20 cellular contexts compared by ENCODE assay signal in the genomic region with DNA sequence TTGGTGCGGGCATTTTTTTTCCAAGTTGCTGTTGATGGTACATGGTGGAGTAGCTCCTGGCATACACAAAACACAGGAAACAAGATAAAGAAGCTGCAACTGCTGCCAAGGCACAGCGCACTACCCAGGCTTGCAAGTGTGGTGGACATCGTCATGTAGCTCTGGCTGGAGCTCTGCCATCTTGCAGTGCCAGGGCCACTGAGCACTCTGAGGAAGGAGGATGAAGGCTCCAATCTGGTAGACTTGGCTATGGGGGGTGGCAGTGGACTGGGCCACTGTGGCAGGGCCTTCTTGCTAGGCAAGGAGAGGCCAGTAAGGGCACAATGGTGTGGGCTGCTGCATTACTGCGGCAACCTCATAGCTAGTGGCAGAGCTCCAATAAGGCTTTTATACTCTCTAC.
DNase-seq lines count a peak whose midpoint lies in the region; ATAC-seq and TF ChIP-seq lines count a peak whose summit lies in the region.
"Had no signal": no experiment of that assay in that cellular context is flagged by ENCODE, and none has a peak within 500 bp of the region (broad histone marks: within the 10 kb centered on the region; RNA-seq: fewer than 3 reads in every experiment).

No MANE protein-coding gene starts in this region.

- H3K27ac Mint-ChIP-seq in chondrocyte (ENCODE audit: unreplicated experiment) (no peak overlapping the region), neural progenitor cell (no peak overlapping the region), CD14-positive monocyte (no peak overlapping the region)
- H3K27ac Mint-ChIP-seq in stimulated activated effector memory CD8-positive, alpha-beta T cell treated with anti-CD3 and anti-CD28 coated beads, Interleukin-12 subunit alpha, Interleukin-12 subunit beta, amount 100 ng/mL, for 72 hours, result no peak overlapping the region
- H3K27ac Mint-ChIP-seq: CD4-positive, alpha-beta T cell; CD8-positive, alpha-beta T cell had no signal

- H3K36me3 Mint-ChIP-seq in chondrocyte (ENCODE audit: low read depth) (no peaks in the 10 kb centered on the region), neural progenitor cell (peaks cover 5% of the 10 kb centered on the region), CD14-positive monocyte (no peaks in the 10 kb centered on the region)
- no peaks in the 10 kb centered on the region for H3K36me3 Mint-ChIP-seq in stimulated activated effector memory CD8-positive, alpha-beta T cell treated with anti-CD3 and anti-CD28 coated beads, Interleukin-12 subunit alpha, Interleukin-12 subunit beta, amount 100 ng/mL, for 72 hours
- H3K36me3 Mint-ChIP-seq: CD8-positive, alpha-beta T cell had no signal

- no peaks in the 10 kb centered on the region for H3K4me1 ChIP-seq in neural progenitor cell
- H3K4me1 ChIP-seq: A549, BE2C, BLaER1 had no signal

- H3K4me2 ChIP-seq in neural progenitor cell, result no peak overlapping the region
- H3K4me2 ChIP-seq: A549, BLaER1 had no signal

- peaks cover 8% of the 10 kb centered on the region for H3K9me3 ChIP-seq in neural progenitor cell (ENCODE audit: low read depth)
- H3K9me3 ChIP-seq: A549, BE2C, BLaER1 had no signal

- ATAC-seq in stimulated activated effector memory CD8-positive, alpha-beta T cell treated with anti-CD3 and anti-CD28 coated beads, Interleukin-12 subunit alpha, Interleukin-12 subunit beta, amount 100 ng/mL, for 72 hours, result peak; percentile 8
- ATAC-seq: A549; CD8-positive, alpha-beta T cell; GM12878 had no signal

- H3K79me2 ChIP-seq in neural progenitor cell (ENCODE audit: low read depth), result no peaks in the 10 kb centered on the region

- intact Hi-C loops in CD14-positive monocyte (cut with micrococcal nuclease), result no loop called here

- no peak overlapping the region for H3K9ac ChIP-seq in neural progenitor cell
- H3K9ac ChIP-seq: BLaER1 had no signal

- no peaks in the 10 kb centered on the region for H3K27me3 ChIP-seq in neural progenitor cell
- H3K27me3 ChIP-seq: BE2C, BLaER1 had no signal

- no peak overlapping the region for H3K4me3 ChIP-seq in neural progenitor cell
- H3K4me3 ChIP-seq: A549, BLaER1, GM12878 had no signal

- no peaks in the 10 kb centered on the region for H3K9me3 Mint-ChIP-seq in chondrocyte (ENCODE audit: low read depth)
- peaks cover 18% of the 10 kb centered on the region for H3K9me3 Mint-ChIP-seq in stimulated activated effector memory CD8-positive, alpha-beta T cell treated with anti-CD3 and anti-CD28 coated beads, Interleukin-12 subunit alpha, Interleukin-12 subunit beta, amount 100 ng/mL, for 72 hours
- H3K9me3 Mint-ChIP-seq in neural progenitor cell, result peaks cover 18% of the 10 kb centered on the region
- H3K9me3 Mint-ChIP-seq in CD14-positive monocyte, result peaks cover 2 to 8% (median 4%) of the 10 kb centered on the region in 7 donors

- no peak overlapping the region for H3K27ac ChIP-seq in neural progenitor cell
- H3K27ac ChIP-seq: 22Rv1, A549, BLaER1 had no signal

- H3K4me3 Mint-ChIP-seq in chondrocyte (ENCODE audit: unreplicated experiment) (no peak overlapping the region), neural progenitor cell (no peak overlapping the region), CD14-positive monocyte (no peak overlapping the region)
- no peak overlapping the region for H3K4me3 Mint-ChIP-seq in stimulated activated effector memory CD8-positive, alpha-beta T cell treated with anti-CD3 and anti-CD28 coated beads, Interleukin-12 subunit alpha, Interleukin-12 subunit beta, amount 100 ng/mL, for 72 hours
- H3K4me3 Mint-ChIP-seq: CD4-positive, alpha-beta T cell; CD8-positive, alpha-beta T cell had no signal

- DNase-seq in chondrocyte (ENCODE audit: low spot score), result peak; percentile 51
- DNase-seq in mesenteric fat pad (ENCODE audit: low spot score), result peak; percentile 69
- no peak for DNase-seq in stimulated activated effector memory CD8-positive, alpha-beta T cell treated with anti-CD3 and anti-CD28 coated beads, Interleukin-12 subunit alpha, Interleukin-12 subunit beta, amount 100 ng/mL, for 72 hours (ENCODE audit: low spot score in 2 of 2)
- DNase-seq in neural progenitor cell (ENCODE audit: low spot score), result no peak
- DNase-seq in CD14-positive monocyte (ENCODE audit: low spot score), result no peak
- DNase-seq: BE2C; C1 segment of cervical spinal cord; CD4-positive, alpha-beta T cell; CD8-positive, alpha-beta T cell; DMS 273 treated with DMSO at 0.1 percent for 48 hours; DMS153; DMS53; DMS79; DND-41; EL; GDM1 had no signal

- H3K36me3 ChIP-seq in neural progenitor cell, result peaks cover 5% of the 10 kb centered on the region
- H3K36me3 ChIP-seq: BE2C, BLaER1 had no signal

- H3K4me1 Mint-ChIP-seq in chondrocyte (ENCODE audit: low read depth) (peaks cover 6% of the 10 kb centered on the region), neural progenitor cell (no peaks in the 10 kb centered on the region), CD14-positive monocyte (no peaks in the 10 kb centered on the region)
- no peaks in the 10 kb centered on the region for H3K4me1 Mint-ChIP-seq in stimulated activated effector memory CD8-positive, alpha-beta T cell treated with anti-CD3 and anti-CD28 coated beads, Interleukin-12 subunit alpha, Interleukin-12 subunit beta, amount 100 ng/mL, for 72 hours

- H4K20me1 ChIP-seq in neural progenitor cell (ENCODE audit: low read depth), result no peaks in the 10 kb centered on the region
- H4K20me1 ChIP-seq: BLaER1 had no signal

- no peaks in the 10 kb centered on the region for H3F3A ChIP-seq in neural progenitor cell (ENCODE audit: low read depth)

- no peak for TF ChIP-seq CTCF in chondrocyte (IDR thresholded peaks at IDR 0.05)
- no peak for TF ChIP-seq CTCF in neural progenitor cell (IDR thresholded peaks at IDR 0.05)
- no peak for TF ChIP-seq CTCF in CD14-positive monocyte (IDR thresholded peaks at IDR 0.05)

- H3K27me3 Mint-ChIP-seq in chondrocyte (ENCODE audit: low read depth) (peaks cover 2% of the 10 kb centered on the region), neural progenitor cell (ENCODE audit: insufficient read depth, low read depth) (peaks cover 2% of the 10 kb centered on the region), CD14-positive monocyte (ENCODE audit: low read depth in 3 of 3) (peaks cover 0 to 2% (median 0%) of the 10 kb centered on the region in 3 donors)
- H3K27me3 Mint-ChIP-seq: CD4-positive, alpha-beta T cell had no signal

- no peak overlapping the region for H2AFZ ChIP-seq in neural progenitor cell (replicated peaks)

Comparison
In these comparisons a context has a peak if more than half of its experiments do, and no peak if none do; other contexts are left out.
1. DNase-seq: peak in chondrocyte (single experiment) and mesenteric fat pad (single experiment); none in stimulated activated effector memory CD8-positive, alpha-beta T cell treated with anti-CD3 and anti-CD28 coated beads, Interleukin-12 subunit alpha, Interleukin-12 subunit beta, amount 100 ng/mL, for 72 hours (0 of 2), neural progenitor cell (single experiment) and CD14-positive monocyte (single experiment).